16 cellular contexts compared by ENCODE assay signal in genomic region chr7:42914726-42915045, GRCh38. TPM values are rescaled to one million over a fixed set of nuclear protein-coding genes. Genes with fewer than 3 reads are reported as not detected.
DNase-seq lines count a peak whose midpoint lies in the region; ATAC-seq, FAIRE-seq and TF ChIP-seq lines count a peak whose summit lies in the region.
"Had no signal": no experiment of that assay in that cellular context is flagged by ENCODE, and none has a peak within 500 bp of the region (broad histone marks: within the 10 kb centered on the region; RNA-seq: fewer than 3 reads in every experiment).

No MANE protein-coding gene starts in this region.

- TF ChIP-seq CTCF in chondrocyte (IDR thresholded peaks at IDR 0.05) (no peak), natural killer cell (IDR thresholded peaks at IDR 0.05) (no peak)

- H3K9me3 Mint-ChIP-seq in chondrocyte (ENCODE audit: low read depth) (no peaks in the 10 kb centered on the region), natural killer cell (no peaks in the 10 kb centered on the region)
- H3K9me3 Mint-ChIP-seq: activated CD4-positive, alpha-beta T cell treated with anti-CD3 and anti-CD28 coated beads, Interleukin-2, amount 10 ng/mL, durations not matched to agents 7 days and 5 days; stimulated activated naive B cell treated with anti-CD40 and anti-IgM and Interleukin-4, amounts not matched to agents 10 μg/mL and 1 μg/mL and 100 μg/mL, for 72 hours had no signal

- intact Hi-C loops in natural killer cell (cut with micrococcal nuclease): no loop called here

- FAIRE-seq in GM19239 (lab: Jason Lieb, UNC): no peak
- FAIRE-seq: pancreas had no signal

- H3K4me1 Mint-ChIP-seq in T-helper 17 cell (peaks cover 9% of the 10 kb centered on the region), chondrocyte (ENCODE audit: low read depth) (peaks cover 48% of the 10 kb centered on the region), natural killer cell (peaks cover 27 to 29% of the 10 kb centered on the region in 2 donors)

- H3K27me3 Mint-ChIP-seq in T-helper 17 cell (no peaks in the 10 kb centered on the region), chondrocyte (ENCODE audit: low read depth) (no peaks in the 10 kb centered on the region), natural killer cell (ENCODE audit: low read depth in 2 of 2) (no peaks in the 10 kb centered on the region)
- H3K27me3 Mint-ChIP-seq: activated CD4-positive, alpha-beta T cell treated with anti-CD3 and anti-CD28 coated beads, Interleukin-2, amount 10 ng/mL, durations not matched to agents 7 days and 5 days; stimulated activated naive B cell treated with anti-CD40 and anti-IgM and Interleukin-4, amounts not matched to agents 10 μg/mL and 1 μg/mL and 100 μg/mL, for 72 hours had no signal

- H3K4me3 Mint-ChIP-seq in T-helper 17 cell: no peak overlapping the region
- no peak overlapping the region for H3K4me3 Mint-ChIP-seq in chondrocyte (ENCODE audit: unreplicated experiment)
- no peak overlapping the region for H3K4me3 Mint-ChIP-seq in natural killer cell
- H3K4me3 Mint-ChIP-seq: activated CD4-positive, alpha-beta T cell treated with anti-CD3 and anti-CD28 coated beads, Interleukin-2, amount 10 ng/mL, durations not matched to agents 7 days and 5 days; stimulated activated naive B cell treated with anti-CD40 and anti-IgM and Interleukin-4, amounts not matched to agents 10 μg/mL and 1 μg/mL and 100 μg/mL, for 72 hours had no signal

- H3K36me3 Mint-ChIP-seq in T-helper 17 cell (ENCODE audit: low read depth) (peaks cover under 1% of the 10 kb centered on the region), chondrocyte (ENCODE audit: low read depth) (peaks cover 19% of the 10 kb centered on the region), natural killer cell (peaks cover 7% of the 10 kb centered on the region)

- no peaks in the 10 kb centered on the region for H3K9me3 ChIP-seq in T-helper 17 cell (ENCODE audit: control insufficient read depth, low read length, poor library complexity, severe bottlenecking)
- H3K9me3 ChIP-seq: BLaER1, pancreas had no signal

- peak overlapping the region; percentile 32 for H3K27ac Mint-ChIP-seq in T-helper 17 cell
- peak overlapping the region; percentile 81 for H3K27ac Mint-ChIP-seq in chondrocyte (ENCODE audit: unreplicated experiment)
- H3K27ac Mint-ChIP-seq in natural killer cell: peak overlapping the region; percentile 17 to 53

- ATAC-seq in T-helper 17 cell (no peak), natural killer cell (no peak), GM18867 (IDR thresholded peaks at IDR 0.05; ENCODE audit: unreplicated experiment) (no peak)
- ATAC-seq: left lobe of liver; pancreas; stimulated activated naive B cell treated with anti-CD40 and anti-IgM and Interleukin-4, amounts not matched to agents 10 μg/mL and 1 μg/mL and 100 μg/mL, for 72 hours had no signal

- DNase-seq in ELR (ENCODE audit: low read depth): peak; percentile 25
- DNase-seq in T-helper 17 cell: no peak
- DNase-seq in chondrocyte (ENCODE audit: low spot score): no peak
- DNase-seq in natural killer cell: no peak
- DNase-seq in NCI-H1105 (lab: John Stamatoyannopoulos, UW): no peak
- no peak for DNase-seq in HUDEP-2 (lab: John Stamatoyannopoulos, UW; ENCODE audit: unreplicated experiment in 76 of 76)
- DNase-seq in GM19239 (ENCODE audit: insufficient read length, low spot score): no peak
- DNase-seq: activated CD4-positive, alpha-beta T cell treated with anti-CD3 and anti-CD28 coated beads, Interleukin-2, amount 10 ng/mL, durations not matched to agents 7 days and 5 days; amniotic stem cell; head of caudate nucleus; pancreas; stimulated activated CD4-positive, alpha-beta T cell treated with anti-CD3 and anti-CD28 coated beads, Interleukin-1b, Interleukin-23, amount 100 ng/mL, for 48 hours; stimulated activated naive B cell treated with anti-CD40 and anti-IgM and Interleukin-4, amounts not matched to agents 10 μg/mL and 1 μg/mL and 100 μg/mL, for 72 hours had no signal

RNA-seq across cellular contexts. Expression of gene C7orf25, which starts 2.8 kb away (rescaled TPM):
- 1 to 10 TPM; 1.9 to 2.9 TPM for total RNA-seq in T-helper 17 cell
- 8.9 to 11.2 TPM (median 9.7 TPM) in 3 replicates for total RNA-seq in chondrocyte
- total RNA-seq in natural killer cell: 1 to 10 TPM; 3.9 to 5.2 (median 5.1) TPM

RNA-seq across cellular contexts. Expression of gene PSMA2, which starts 17.3 kb away (rescaled TPM):
- total RNA-seq in T-helper 17 cell (10 to 100 TPM; 42.1 to 49.8 TPM), chondrocyte (58.3 to 73.0 TPM (median 60.8 TPM) in 3 replicates), natural killer cell (10 to 100 TPM; 46.5 to 55.6 (median 48.3) TPM)

RNA-seq across cellular contexts. Expression of gene MRPL32, which starts 17.5 kb away (rescaled TPM):
- total RNA-seq in T-helper 17 cell (10 to 100 TPM; 31.1 to 39.1 TPM), chondrocyte (31.9 to 35.9 TPM (median 32.7 TPM) in 3 replicates), natural killer cell (10 to 100 TPM; 22.5 to 36.9 (median 32.6) TPM)
